In genomic region chr12:132585177-132585576, GRCh38 we compare ENCODE assay signal across 10 cellular contexts. TPM values are rescaled to one million over a fixed set of nuclear protein-coding genes. Genes with fewer than 3 reads are reported as not detected.
"Had no signal": no experiment of that assay in that cellular context is flagged by ENCODE, and none has a peak within 500 bp of the region (broad histone marks: within the 10 kb centered on the region; RNA-seq: fewer than 3 reads in every experiment).

No MANE protein-coding gene starts in this region.

- H3K4me1 Mint-ChIP-seq: IgD-negative memory B cell had no signal

- H3K4me3 ChIP-seq: HAP-1 had no signal

- H3K4me3 Mint-ChIP-seq: HFFc6, IgD-negative memory B cell had no signal

- H3K9me3 ChIP-seq: HAP-1 had no signal

- H3K27me3 Mint-ChIP-seq: IgD-negative memory B cell had no signal

- DNase-seq: HFFc6, KBM-7 had no signal

- FAIRE-seq: H1, H54, HTR-8/SVneo had no signal

- H3K4me1 ChIP-seq: HAP-1 had no signal

- H2AFZ ChIP-seq: GM23338 had no signal

- H3K27ac Mint-ChIP-seq: GM23338, HFFc6, IgD-negative memory B cell had no signal

- H3K36me3 Mint-ChIP-seq: IgD-negative memory B cell had no signal

- ATAC-seq: HCT116 had no signal

RNA-seq across cellular contexts. Expression of gene LRCOL1, which starts 25.2 kb away (rescaled TPM):
- total RNA-seq: H1, HT-29 had no signal
- polyA plus RNA-seq: GM23338, H1, IgD-negative memory B cell had no signal

RNA-seq across cellular contexts. Expression of gene P2RX2, which starts 33.4 kb away (rescaled TPM):
- total RNA-seq: HFFc6, HT-29 had no signal
- polyA plus RNA-seq: IgD-negative memory B cell had no signal
